In genomic region chr20:8953300-8953699, GRCh38 we compare ENCODE assay signal across 14 cellular contexts.
DNase-seq lines count a peak whose midpoint lies in the region; ATAC-seq and TF ChIP-seq lines count a peak whose summit lies in the region.
"Had no signal": no experiment of that assay in that cellular context is flagged by ENCODE, and none has a peak within 500 bp of the region (broad histone marks: within the 10 kb centered on the region; RNA-seq: fewer than 3 reads in every experiment).

No MANE protein-coding gene starts in this region.

- peak; percentile 14 for TF ChIP-seq CTCF in DND-41 (IDR thresholded peaks at IDR 0.05; ENCODE audit: borderline replicate concordance, extremely low read depth, low read length, poor library complexity, severe bottlenecking)
- TF ChIP-seq CTCF in choroid plexus epithelial cell (conservative IDR thresholded peaks at IDR 0.05; ENCODE audit: low read depth, low read length) = peak; percentile 26
- no peak for TF ChIP-seq CTCF in nephron progenitor cell (IDR thresholded peaks at IDR 0.05)

- POLR2A ChIA-PET in activated CD4-positive, alpha-beta memory T cell treated with anti-CD3 and anti-CD28 coated beads, Interleukin-2, amount 10 ng/mL, durations not matched to agents 7 days and 5 days (lab: Charles Lee) = no interaction called here

- no peak for ATAC-seq in DND-41 (ENCODE audit: insufficient read depth, low read depth)
- no peak for ATAC-seq in stimulated activated naive CD8-positive, alpha-beta T cell treated with anti-CD3 and anti-CD28 coated beads, Interleukin-15, Interleukin-2, amounts not matched to agents 100 U/mL and 50 U/mL, for 24 hours

- DNase-seq in DND-41 = no peak
- peak; percentile 62 for DNase-seq in NCI-H69 (lab: John Stamatoyannopoulos, UW)
- DNase-seq in choroid plexus epithelial cell (ENCODE audit: low read depth) = no peak
- DNase-seq in nephron progenitor cell = no peak
- DNase-seq in stimulated activated naive CD8-positive, alpha-beta T cell treated with anti-CD3 and anti-CD28 coated beads, Interleukin-15, Interleukin-2, amounts not matched to agents 100 U/mL and 50 U/mL, for 24 hours = no peak
- DNase-seq in activated CD4-positive, alpha-beta memory T cell treated with anti-CD3 and anti-CD28 coated beads, Interleukin-2, amount 10 ng/mL, durations not matched to agents 7 days and 5 days = no peak
- no peak for DNase-seq in cerebellar cortex (ENCODE audit: low spot score)
- DNase-seq: DMS 273 treated with DMSO at 0.1 percent for 48 hours, EL, MG63, NCI-H510A, SHP77 treated with DMSO at 0.1 percent for 48 hours had no signal

- no peaks in the 10 kb centered on the region for H3K4me1 ChIP-seq in DND-41 (ENCODE audit: insufficient read depth, low read length)
- H3K4me1 ChIP-seq: BLaER1 treated with 17β-estradiol and CSF1 and Interleukin-3, amounts not matched to agents 10 nM and 100 nM had no signal

- no peaks in the 10 kb centered on the region for H4K20me1 ChIP-seq in DND-41 (ENCODE audit: insufficient read depth, low read length)
- H4K20me1 ChIP-seq: BLaER1 treated with 17β-estradiol and CSF1 and Interleukin-3, amounts not matched to agents 10 nM and 100 nM had no signal

- no peaks in the 10 kb centered on the region for H3K27me3 ChIP-seq in DND-41 (ENCODE audit: insufficient read depth, low read length, poor library complexity)
- H3K27me3 ChIP-seq: BLaER1 treated with 17β-estradiol and CSF1 and Interleukin-3, amounts not matched to agents 10 nM and 100 nM; MG63 had no signal

- CTCF ChIA-PET in activated CD4-positive, alpha-beta memory T cell treated with anti-CD3 and anti-CD28 coated beads, Interleukin-2, amount 10 ng/mL, durations not matched to agents 7 days and 5 days (lab: Charles Lee) = no interaction called here

- H3K27me3 Mint-ChIP-seq in nephron progenitor cell (ENCODE audit: low read depth, poor library complexity) = peaks cover 7% of the 10 kb centered on the region
- no peaks in the 10 kb centered on the region for H3K27me3 Mint-ChIP-seq in activated CD4-positive, alpha-beta memory T cell treated with anti-CD3 and anti-CD28 coated beads, Interleukin-2, amount 10 ng/mL, durations not matched to agents 7 days and 5 days

- H3K9me3 Mint-ChIP-seq in nephron progenitor cell = no peaks in the 10 kb centered on the region
- H3K9me3 Mint-ChIP-seq in activated CD4-positive, alpha-beta memory T cell treated with anti-CD3 and anti-CD28 coated beads, Interleukin-2, amount 10 ng/mL, durations not matched to agents 7 days and 5 days = peaks cover 5% of the 10 kb centered on the region

- H3K36me3 ChIP-seq in DND-41 (ENCODE audit: insufficient read depth, low read length) = no peaks in the 10 kb centered on the region
- H3K36me3 ChIP-seq: BLaER1 treated with 17β-estradiol and CSF1 and Interleukin-3, amounts not matched to agents 10 nM and 100 nM; MG63 had no signal

- H3K79me2 ChIP-seq in DND-41 (ENCODE audit: insufficient read depth, low read length) = no peaks in the 10 kb centered on the region

- H3K9ac ChIP-seq in DND-41 (ENCODE audit: low read depth, low read length) = no peak overlapping the region
- H3K9ac ChIP-seq: BLaER1 treated with 17β-estradiol and CSF1 and Interleukin-3, amounts not matched to agents 10 nM and 100 nM; KMS-11 had no signal

- H3K4me1 Mint-ChIP-seq in nephron progenitor cell = peaks cover 23% of the 10 kb centered on the region
- no peaks in the 10 kb centered on the region for H3K4me1 Mint-ChIP-seq in activated CD4-positive, alpha-beta memory T cell treated with anti-CD3 and anti-CD28 coated beads, Interleukin-2, amount 10 ng/mL, durations not matched to agents 7 days and 5 days

- no peaks in the 10 kb centered on the region for H3K9me3 ChIP-seq in DND-41 (ENCODE audit: insufficient read depth, low read length, severe bottlenecking)
- H3K9me3 ChIP-seq: BLaER1 treated with 17β-estradiol and CSF1 and Interleukin-3, amounts not matched to agents 10 nM and 100 nM; MG63 had no signal

- no peak overlapping the region for H3K4me2 ChIP-seq in DND-41 (ENCODE audit: insufficient read depth, low read length)
- H3K4me2 ChIP-seq: BLaER1 treated with 17β-estradiol and CSF1 and Interleukin-3, amounts not matched to agents 10 nM and 100 nM; KMS-11 had no signal

- H3K4me3 Mint-ChIP-seq in nephron progenitor cell = no peak overlapping the region
- no peak overlapping the region for H3K4me3 Mint-ChIP-seq in activated CD4-positive, alpha-beta memory T cell treated with anti-CD3 and anti-CD28 coated beads, Interleukin-2, amount 10 ng/mL, durations not matched to agents 7 days and 5 days

- H3K4me3 ChIP-seq in DND-41 (ENCODE audit: low read depth in 1 of 2, low read length in 2 of 2) (no peak overlapping the region), choroid plexus epithelial cell (ENCODE audit: low read depth, low read length) (no peak overlapping the region)
- H3K4me3 ChIP-seq: BLaER1 treated with 17β-estradiol and CSF1 and Interleukin-3, amounts not matched to agents 10 nM and 100 nM; MG63 had no signal

- H3K36me3 Mint-ChIP-seq in nephron progenitor cell (ENCODE audit: low read depth) = no peaks in the 10 kb centered on the region
- H3K36me3 Mint-ChIP-seq in activated CD4-positive, alpha-beta memory T cell treated with anti-CD3 and anti-CD28 coated beads, Interleukin-2, amount 10 ng/mL, durations not matched to agents 7 days and 5 days (ENCODE audit: low read depth) = no peaks in the 10 kb centered on the region

- peak overlapping the region; percentile 55 for H3K27ac Mint-ChIP-seq in nephron progenitor cell
- no peak overlapping the region for H3K27ac Mint-ChIP-seq in activated CD4-positive, alpha-beta memory T cell treated with anti-CD3 and anti-CD28 coated beads, Interleukin-2, amount 10 ng/mL, durations not matched to agents 7 days and 5 days

- no peak overlapping the region for H2AFZ ChIP-seq in DND-41 (ENCODE audit: low read depth, low read length)

- no peak overlapping the region for H3K27ac ChIP-seq in DND-41 (ENCODE audit: low read length)
- H3K27ac ChIP-seq: BLaER1 treated with 17β-estradiol and CSF1 and Interleukin-3, amounts not matched to agents 10 nM and 100 nM; KMS-11 had no signal
